Comparison of ENCODE assay signal across 22 cellular contexts in the genomic region with DNA sequence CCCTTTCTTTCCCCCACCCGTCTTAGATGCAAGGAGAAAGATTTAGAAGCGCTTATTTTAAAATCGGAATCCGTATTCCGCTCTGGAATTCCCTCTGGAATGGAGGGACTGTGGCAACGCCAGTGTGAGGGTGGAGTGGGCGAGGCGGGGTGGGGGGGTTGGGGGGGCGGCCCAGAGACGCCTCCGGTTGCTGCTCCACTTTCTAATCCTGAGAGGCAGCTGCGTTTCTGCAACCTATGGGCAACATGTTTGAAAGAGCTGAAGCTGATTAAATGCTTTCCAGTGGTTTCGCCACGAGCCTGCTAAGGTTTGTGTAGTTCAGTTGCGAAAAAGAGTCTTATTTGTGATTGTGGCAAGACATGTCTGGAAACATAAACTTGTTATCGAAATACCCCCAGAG. TPM values are rescaled to one million over a fixed set of nuclear protein-coding genes. Genes with fewer than 3 reads are reported as not detected.
DNase-seq lines count a peak whose midpoint lies in the region; ATAC-seq and TF ChIP-seq lines count a peak whose summit lies in the region.
"Had no signal": no experiment of that assay in that cellular context is flagged by ENCODE, and none has a peak within 500 bp of the region (broad histone marks: within the 10 kb centered on the region; RNA-seq: fewer than 3 reads in every experiment).

A gene with protein sequence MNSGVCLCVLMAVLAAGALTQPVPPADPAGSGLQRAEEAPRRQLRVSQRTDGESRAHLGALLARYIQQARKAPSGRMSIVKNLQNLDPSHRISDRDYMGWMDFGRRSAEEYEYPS (minus strand): TSS at position 101 of the 400 bp plus-strand sequence. CDS start 2,555 bp downstream, outside the sequence.

- H2BK12ac ChIP-seq in H9 (ENCODE audit: insufficient read length, low read depth, low read length) (no peak within 1 kb of the TSS), neuronal stem cell (ENCODE audit: low read length) (peak within 1 kb of the TSS; percentile 98)

- peaks cover 4 to 5% of the 10 kb centered on the region in 2 experiments; a peak in 3 of 5 replicates for H3K9me3 Mint-ChIP-seq in H9
- H3K9me3 Mint-ChIP-seq in activated naive CD4-positive, alpha-beta T cell treated with anti-CD3 and anti-CD28 coated beads, Interleukin-2, amount 10 ng/mL, durations not matched to agents 7 days and 5 days, result no peaks in the 10 kb centered on the region
- no peaks in the 10 kb centered on the region for H3K9me3 Mint-ChIP-seq in activated naive CD4-positive, alpha-beta T cell treated with anti-CD3 and anti-CD28 coated beads, Interleukin-2, amount 50 U/mL, for 72 hours

- H3K4me1 Mint-ChIP-seq in H9, result peaks cover 12 to 17% of the 10 kb centered on the region in 2 experiments
- peaks cover 5% of the 10 kb centered on the region for H3K4me1 Mint-ChIP-seq in activated naive CD4-positive, alpha-beta T cell treated with anti-CD3 and anti-CD28 coated beads, Interleukin-2, amount 10 ng/mL, durations not matched to agents 7 days and 5 days

- H3K4me1 ChIP-seq in ACC112 (ENCODE audit: control insufficient read depth, insufficient read depth, low read length, unreplicated experiment), result peaks cover 6% of the 10 kb centered on the region
- H3K4me1 ChIP-seq in H9 (ENCODE audit: insufficient read depth, low read length), result no peaks in the 10 kb centered on the region
- H3K4me1 ChIP-seq in neuronal stem cell (ENCODE audit: control insufficient read depth in 2 of 2, insufficient read depth in 1 of 2, low read depth in 1 of 2, low read length in 2 of 2), result peaks cover 0 to 10% of the 10 kb centered on the region in 2 donors
- H3K4me1 ChIP-seq: BE2C had no signal

- H3K27ac ChIP-seq in ACC112 (ENCODE audit: low read depth, low read length) (no peak within 1 kb of the TSS), H9 (ENCODE audit: insufficient read length, low read depth, low read length) (no peak within 1 kb of the TSS), dorsolateral prefrontal cortex (peak within 1 kb of the TSS in 52 of 59 donors; percentile 24 to 90 (median 66)), neuronal stem cell (replicated peaks; ENCODE audit: low read length) (no peak within 1 kb of the TSS)
- H3K27ac ChIP-seq: KMS-11 had no signal

- H4K20me1 ChIP-seq in H9 (ENCODE audit: control insufficient read depth, insufficient read depth, insufficient read length), result no peaks in the 10 kb centered on the region

- H3K27me3 ChIP-seq in ACC112 (ENCODE audit: insufficient read depth, low read length), result peaks cover 94% of the 10 kb centered on the region
- H3K27me3 ChIP-seq in H9 (ENCODE audit: insufficient read depth, low read length), result peaks cover 14% of the 10 kb centered on the region; the same call in 1 of the 2 replicates
- peaks cover 0 to 62% (median 27%) of the 10 kb centered on the region in 45 donors for H3K27me3 ChIP-seq in dorsolateral prefrontal cortex
- H3K27me3 ChIP-seq in neuronal stem cell (ENCODE audit: control insufficient read depth in 3 of 3, insufficient read depth in 3 of 3, low read depth in 1 of 3, low read length in 3 of 3), result peaks cover 0 to 47% (median 14%) of the 10 kb centered on the region in 3 experiments

- no peak within 1 kb of the TSS for H2AFZ ChIP-seq in ACC112 (ENCODE audit: low read length, unreplicated experiment)
- no peak within 1 kb of the TSS for H2AFZ ChIP-seq in H9 (ENCODE audit: low read length)
- no peak within 1 kb of the TSS for H2AFZ ChIP-seq in neuronal stem cell (ENCODE audit: low read length)

- H3K18ac ChIP-seq in H9 (ENCODE audit: insufficient read length, low read depth, low read length) (no peak within 1 kb of the TSS), neuronal stem cell (ENCODE audit: low read length) (peak within 1 kb of the TSS; percentile 89)

- H4K91ac ChIP-seq in H9 (ENCODE audit: insufficient read length, low read depth, low read length), result peak within 1 kb of the TSS; percentile 49
- no peak within 1 kb of the TSS for H4K91ac ChIP-seq in neuronal stem cell (ENCODE audit: low read depth, low read length, poor library complexity)

- H3K4me2 ChIP-seq in H9 (ENCODE audit: insufficient read depth, insufficient read length, low read length) (no peak within 1 kb of the TSS), neuronal stem cell (ENCODE audit: insufficient read depth, low read length, poor library complexity, severe bottlenecking) (no peak within 1 kb of the TSS)
- H3K4me2 ChIP-seq: KMS-11 had no signal

- intact Hi-C loops in dorsolateral prefrontal cortex (cut with DNase I), result no loop called here

- H2BK5ac ChIP-seq in H9 (ENCODE audit: insufficient read length, low read length) (no peak within 1 kb of the TSS), neuronal stem cell (ENCODE audit: low read length) (peak within 1 kb of the TSS; percentile 45)

- no peak within 1 kb of the TSS for H2BK20ac ChIP-seq in H9 (ENCODE audit: low read depth, low read length, poor library complexity, severe bottlenecking)

- no peak within 1 kb of the TSS for H3K4ac ChIP-seq in H9 (ENCODE audit: low read depth, low read length)
- peak within 1 kb of the TSS; percentile 69 for H3K4ac ChIP-seq in neuronal stem cell (ENCODE audit: low read length)

- no peaks in the 10 kb centered on the region for H3K79me1 ChIP-seq in H9 (ENCODE audit: insufficient read depth, low read depth, low read length, poor library complexity, severe bottlenecking)
- H3K79me1 ChIP-seq in neuronal stem cell (ENCODE audit: low read depth, low read length), result no peaks in the 10 kb centered on the region

- H3K9ac ChIP-seq in H9 (ENCODE audit: extremely low read depth, insufficient read length, low read length) (no peak within 1 kb of the TSS), neuronal stem cell (ENCODE audit: low read depth, low read length, poor library complexity) (no peak within 1 kb of the TSS)
- H3K9ac ChIP-seq: KMS-11 had no signal

- no peak within 1 kb of the TSS for H3T11ph ChIP-seq in H9 (ENCODE audit: low read length)

- no peak within 1 kb of the TSS for H2AK5ac ChIP-seq in H9 (ENCODE audit: insufficient read length, low read length)
- H2AK5ac ChIP-seq in neuronal stem cell (ENCODE audit: low read depth, low read length), result peak within 1 kb of the TSS; percentile 98

- H3K14ac ChIP-seq in H9 (ENCODE audit: insufficient read depth, low read length), result no peak within 1 kb of the TSS; the same call in 1 of the 2 replicates
- no peak within 1 kb of the TSS for H3K14ac ChIP-seq in neuronal stem cell (ENCODE audit: low read length)

- no peak within 1 kb of the TSS for H3K27ac Mint-ChIP-seq in H9
- H3K27ac Mint-ChIP-seq in activated naive CD4-positive, alpha-beta T cell treated with anti-CD3 and anti-CD28 coated beads, Interleukin-2, amount 10 ng/mL, durations not matched to agents 7 days and 5 days, result no peak within 1 kb of the TSS
- no peak within 1 kb of the TSS for H3K27ac Mint-ChIP-seq in activated naive CD4-positive, alpha-beta T cell treated with anti-CD3 and anti-CD28 coated beads, Interleukin-2, amount 50 U/mL, for 72 hours
- H3K27ac Mint-ChIP-seq: CD4-positive, alpha-beta memory T cell had no signal

- ATAC-seq in activated naive CD4-positive, alpha-beta T cell treated with anti-CD3 and anti-CD28 coated beads, Interleukin-2, amount 50 U/mL, for 72 hours, result no peak
- ATAC-seq: HepG2, Right ventricle myocardium inferior had no signal

- no peak within 1 kb of the TSS for H3K4me3 Mint-ChIP-seq in H9
- no peak within 1 kb of the TSS for H3K4me3 Mint-ChIP-seq in activated naive CD4-positive, alpha-beta T cell treated with anti-CD3 and anti-CD28 coated beads, Interleukin-2, amount 10 ng/mL, durations not matched to agents 7 days and 5 days

- no peak within 1 kb of the TSS for H4K5ac ChIP-seq in H9 (ENCODE audit: insufficient read length, low read depth, low read length)

- H3K4me3 ChIP-seq in ACC112 (ENCODE audit: low read depth, low read length) (peak within 1 kb of the TSS; percentile 47; the same call in 1 of the 2 replicates), dorsolateral prefrontal cortex (peak within 1 kb of the TSS in 57 of 59 donors; percentile 6 to 73 (median 57)), neuronal stem cell (ENCODE audit: low read length in 2 of 2) (no peak within 1 kb of the TSS)

- no CpG with 5 or more reads among the region's 16 CpGs for WGBS in H9 (ENCODE audit: extremely low coverage, insufficient read length, low lambda C conversion rate)
- no CpG with 5 or more reads among the region's 16 CpGs for WGBS in neuronal stem cell (ENCODE audit: extremely low coverage in 2 of 2, insufficient read length in 2 of 2, insufficient replicate concordance in 1 of 2), 2 donors

- CTCF ChIA-PET in activated naive CD4-positive, alpha-beta T cell treated with anti-CD3 and anti-CD28 coated beads, Interleukin-2, amount 10 ng/mL, durations not matched to agents 7 days and 5 days (lab: Charles Lee), result no interaction called here

- H2BK15ac ChIP-seq in H9 (ENCODE audit: low read depth, low read length) (no peak within 1 kb of the TSS), neuronal stem cell (ENCODE audit: low read length) (peak within 1 kb of the TSS; percentile 83)

- H3K23me2 ChIP-seq in H9 (ENCODE audit: insufficient read length, low read depth, low read length, poor library complexity, severe bottlenecking), result peaks cover 6% of the 10 kb centered on the region

- H2BK120ac ChIP-seq in H9 (ENCODE audit: low read depth, low read length, poor library complexity, severe bottlenecking) (no peak within 1 kb of the TSS), neuronal stem cell (ENCODE audit: low read depth, low read length) (peak within 1 kb of the TSS; percentile 52)

- no peaks in the 10 kb centered on the region for H3K79me2 ChIP-seq in ACC112 (ENCODE audit: control insufficient read depth, insufficient read depth, low read length, unreplicated experiment)
- H3K79me2 ChIP-seq in H9 (ENCODE audit: insufficient read depth, low read length), result no peaks in the 10 kb centered on the region

- peaks cover 88% of the 10 kb centered on the region for H3K27me3 Mint-ChIP-seq in H9 (ENCODE audit: low read depth)
- H3K27me3 Mint-ChIP-seq in activated naive CD4-positive, alpha-beta T cell treated with anti-CD3 and anti-CD28 coated beads, Interleukin-2, amount 10 ng/mL, durations not matched to agents 7 days and 5 days, result peaks cover 89% of the 10 kb centered on the region

- no peaks in the 10 kb centered on the region for H3K9me3 ChIP-seq in H9 (ENCODE audit: control insufficient read depth, low read depth, low read length)
- peaks cover 0 to 5% of the 10 kb centered on the region in 2 donors for H3K9me3 ChIP-seq in neuronal stem cell (replicated peaks in 1 of 2; ENCODE audit: control insufficient read depth in 2 of 2, insufficient read depth in 1 of 2, low read depth in 1 of 2, low read length in 2 of 2)
- H3K9me3 ChIP-seq: BE2C had no signal

- H3K36me3 Mint-ChIP-seq in H9 (ENCODE audit: insufficient read depth in 1 of 3, low read depth in 3 of 3), result peaks cover 0 to 5% (median 0%) of the 10 kb centered on the region in 3 experiments; a peak in 2 of 7 replicates
- H3K36me3 Mint-ChIP-seq in activated naive CD4-positive, alpha-beta T cell treated with anti-CD3 and anti-CD28 coated beads, Interleukin-2, amount 10 ng/mL, durations not matched to agents 7 days and 5 days, result no peaks in the 10 kb centered on the region
- peaks cover 0 to 7% of the 10 kb centered on the region in 2 donors for H3K36me3 Mint-ChIP-seq in activated naive CD4-positive, alpha-beta T cell treated with anti-CD3 and anti-CD28 coated beads, Interleukin-2, amount 50 U/mL, for 72 hours

- DNase-seq in H9, result no peak
- no peak for DNase-seq in dorsolateral prefrontal cortex
- no peak for DNase-seq in neuronal stem cell (ENCODE audit: low spot score)
- DNase-seq in activated naive CD4-positive, alpha-beta T cell treated with anti-CD3 and anti-CD28 coated beads, Interleukin-2, amount 10 ng/mL, durations not matched to agents 7 days and 5 days, result no peak
- DNase-seq in NCI-H2081 treated with DMSO at 0.1 percent for 48 hours (lab: John Stamatoyannopoulos, UW), result no peak
- DNase-seq in activated naive CD4-positive, alpha-beta T cell treated with anti-CD3 and anti-CD28 coated beads, Interleukin-2, amount 50 U/mL, for 72 hours (ENCODE audit: low spot score in 2 of 2), result no peak
- no peak for DNase-seq in AML-193 (lab: John Stamatoyannopoulos, UW)
- DNase-seq: BE2C; Calu3; CD4-positive, alpha-beta memory T cell; DMS79 treated with DMSO at 0.1 percent for 48 hours; NCI-H1048; NCI-H1436 treated with DMSO at 0.1 percent for 48 hours; NCI-H2029 treated with DMSO at 0.1 percent for 48 hours; NCI-H510A; NCI-H774 had no signal

- H4K8ac ChIP-seq in H9 (replicated peaks; ENCODE audit: insufficient read length, low read depth, low read length) (no peak within 1 kb of the TSS), neuronal stem cell (ENCODE audit: low read depth, low read length) (no peak within 1 kb of the TSS)

- no peak within 1 kb of the TSS for H3K56ac ChIP-seq in H9 (ENCODE audit: insufficient read length, low read depth, low read length)

- no peak for TF ChIP-seq CTCF in H9 (conservative IDR thresholded peaks at IDR 0.05)
- no peak for TF ChIP-seq CTCF in dorsolateral prefrontal cortex (IDR thresholded peaks at IDR 0.05 in 54 of 56, conservative IDR thresholded peaks at IDR 0.05 in 2 of 56; ENCODE audit: low read depth in 1 of 56, partially characterized antibody in 56 of 56)

- H3K23ac ChIP-seq in H9 (ENCODE audit: insufficient read length, low read depth, low read length) (no peak within 1 kb of the TSS), neuronal stem cell (ENCODE audit: low read depth, low read length, poor library complexity) (peak within 1 kb of the TSS; percentile 88)

- H3K36me3 ChIP-seq in ACC112 (ENCODE audit: insufficient read depth, low read length) (no peaks in the 10 kb centered on the region), neuronal stem cell (replicated peaks in 1 of 2; ENCODE audit: control insufficient read depth in 2 of 2, insufficient read depth in 2 of 2, low read length in 2 of 2) (no peaks in the 10 kb centered on the region)
- H3K36me3 ChIP-seq: BE2C had no signal

RNA-seq across cellular contexts. Expression of the gene that starts here (rescaled TPM):
- total RNA-seq in H9 (2021), result 0.37 and 0.42 TPM in 2 replicates
- 100 to 1,000 TPM; 107 to 556 (median 326) TPM for total RNA-seq in dorsolateral prefrontal cortex
- polyA plus RNA-seq in neuronal stem cell (2013, experiment 1 of 2), result 2.0 TPM
- 2.3 TPM for polyA plus RNA-seq in neuronal stem cell (2013, experiment 2 of 2)
- total RNA-seq in activated naive CD4-positive, alpha-beta T cell treated with anti-CD3 and anti-CD28 coated beads, Interleukin-2, amount 50 U/mL, for 72 hours, result not detected
- total RNA-seq: Calu3; CD4-positive, alpha-beta memory T cell; H4; HepG2; M059J; Right ventricle myocardium inferior had no signal
- polyA plus RNA-seq: CD4-positive, alpha-beta memory T cell; HepG2 had no signal

Comparison
In these comparisons a context has a peak if more than half of its experiments do, and no peak if none do; other contexts are left out.
1. RNA of the gene that starts here (total RNA-seq): 107 to 556 TPM in dorsolateral prefrontal cortex; 0.37 to 0.42 TPM in H9 and not detected in activated naive CD4-positive, alpha-beta T cell treated with anti-CD3 and anti-CD28 coated beads, Interleukin-2, amount 50 U/mL, for 72 hours; every median in the first group is over 10 times any median in the second.
2. H3K27ac ChIP-seq: peak in dorsolateral prefrontal cortex (52 of 59); none in ACC112 (single experiment), H9 (single experiment) and neuronal stem cell (single experiment).
3. H3K4me3 ChIP-seq: peak in ACC112 (single experiment) and dorsolateral prefrontal cortex (57 of 59); none in neuronal stem cell (0 of 2).